ENCODE assay signal across 2 cellular contexts in the genomic region with DNA sequence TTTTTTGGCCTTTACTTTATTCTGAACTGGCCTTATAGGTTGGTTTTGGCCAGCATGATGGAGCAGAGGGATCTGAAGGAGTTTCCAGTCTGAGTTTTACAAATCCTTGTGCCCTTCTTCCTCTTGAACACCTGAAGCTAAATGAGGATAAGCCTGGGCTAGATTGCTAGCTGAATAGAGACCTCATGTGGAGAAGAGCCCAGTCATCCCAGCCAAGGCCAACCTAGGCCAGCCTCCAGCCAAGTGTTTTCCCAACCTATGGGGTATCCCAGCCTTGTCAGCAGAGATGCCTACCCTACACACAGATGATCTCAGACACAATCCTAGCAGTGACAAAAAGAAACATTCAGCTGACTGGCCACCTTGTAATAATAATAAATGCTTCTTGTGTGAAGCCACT.
TF ChIP-seq lines count a peak whose summit lies in the region.

No MANE protein-coding gene starts in this region.

TF ChIP-seq in IMR-90, 13 proteins besides CTCF, POLR2A, EP300 and RAD21:
- no peak for TF ChIP-seq ELK1 (IDR thresholded peaks at IDR 0.05; ENCODE audit: borderline replicate concordance, low read depth, low read length)
- TF ChIP-seq RCOR1 (IDR thresholded peaks at IDR 0.05; ENCODE audit: insufficient replicate concordance, low read length), result no peak
- no peak for TF ChIP-seq CHD1 (IDR thresholded peaks at IDR 0.05; ENCODE audit: low read depth, low read length)
- TF ChIP-seq MXI1 (IDR thresholded peaks at IDR 0.05; ENCODE audit: borderline replicate concordance, low read depth, low read length), result no peak
- TF ChIP-seq USF2 (IDR thresholded peaks at IDR 0.05; ENCODE audit: low read depth, low read length), result no peak
- TF ChIP-seq MAFK (IDR thresholded peaks at IDR 0.05; ENCODE audit: low read depth, low read length), result no peak
- TF ChIP-seq FOS (IDR thresholded peaks at IDR 0.05; ENCODE audit: low read depth, low read length), result no peak
- no peak for TF ChIP-seq CEBPB (IDR thresholded peaks at IDR 0.05; ENCODE audit: low read depth, low read length)
- no peak for TF ChIP-seq RFX5 (IDR thresholded peaks at IDR 0.05; ENCODE audit: low read depth, low read length)
- no peak for TF ChIP-seq BHLHE40 (IDR thresholded peaks at IDR 0.05; ENCODE audit: low read depth, low read length)
- TF ChIP-seq MAZ (IDR thresholded peaks at IDR 0.05; ENCODE audit: borderline replicate concordance, low read depth, low read length), result no peak
- TF ChIP-seq NFE2L2 (IDR thresholded peaks at IDR 0.05; ENCODE audit: low read depth, low read length), result no peak
- no peak for TF ChIP-seq SMC3 (IDR thresholded peaks at IDR 0.05; ENCODE audit: low read depth, low read length)

TF ChIP-seq in HEK293T, 16 proteins besides CTCF, POLR2A, EP300 and RAD21:
- TF ChIP-seq ARNT (IDR thresholded peaks at IDR 0.05) (no peak), ZNF384 (IDR thresholded peaks at IDR 0.05) (no peak), SUZ12 (IDR thresholded peaks at IDR 0.05) (no peak), FOXM1 (IDR thresholded peaks at IDR 0.05; ENCODE audit: borderline replicate concordance) (no peak), LEF1 (IDR thresholded peaks at IDR 0.05; ENCODE audit: borderline replicate concordance) (no peak), BHLHE40 (IDR thresholded peaks at IDR 0.05; ENCODE audit: borderline replicate concordance) (no peak), CTBP1 (IDR thresholded peaks at IDR 0.05; ENCODE audit: borderline replicate concordance) (no peak), ELF4 (IDR thresholded peaks at IDR 0.05) (no peak)
- TF ChIP-seq, protein P1, sequence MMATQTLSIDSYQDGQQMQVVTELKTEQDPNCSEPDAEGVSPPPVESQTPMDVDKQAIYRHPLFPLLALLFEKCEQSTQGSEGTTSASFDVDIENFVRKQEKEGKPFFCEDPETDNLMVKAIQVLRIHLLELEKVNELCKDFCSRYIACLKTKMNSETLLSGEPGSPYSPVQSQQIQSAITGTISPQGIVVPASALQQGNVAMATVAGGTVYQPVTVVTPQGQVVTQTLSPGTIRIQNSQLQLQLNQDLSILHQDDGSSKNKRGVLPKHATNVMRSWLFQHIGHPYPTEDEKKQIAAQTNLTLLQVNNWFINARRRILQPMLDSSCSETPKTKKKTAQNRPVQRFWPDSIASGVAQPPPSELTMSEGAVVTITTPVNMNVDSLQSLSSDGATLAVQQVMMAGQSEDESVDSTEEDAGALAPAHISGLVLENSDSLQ (IDR thresholded peaks at IDR 0.05), result no peak
